ENCODE assay signal across 8 cellular contexts in genomic region chr5:52915176-52915875, GRCh38.
DNase-seq lines count a peak whose midpoint lies in the region; ATAC-seq and TF ChIP-seq lines count a peak whose summit lies in the region.

No MANE protein-coding gene starts in this region.

- peak; percentile 72 to 78 (median 76) for TF ChIP-seq CTCF in right lobe of liver (IDR thresholded peaks at IDR 0.05)

- no peak for TF ChIP-seq POLR2A in right lobe of liver (IDR thresholded peaks at IDR 0.05)

- no peaks in the 10 kb centered on the region for H4K20me1 ChIP-seq in BLaER1

- no peak overlapping the region for H3K27ac ChIP-seq in BLaER1
- H3K27ac ChIP-seq in right lobe of liver: peak overlapping the region in 1 of 3 donors; percentile 0

- H3K4me3 ChIP-seq in BLaER1: no peak overlapping the region
- H3K4me3 ChIP-seq in right lobe of liver: peak overlapping the region in 1 of 3 donors; percentile 24

- peak overlapping the region; percentile 10 for H3K4me2 ChIP-seq in BLaER1

- no peaks in the 10 kb centered on the region for H3K4me1 ChIP-seq in BLaER1
- H3K4me1 ChIP-seq in right lobe of liver: peaks cover 0 to 3% (median 0%) of the 10 kb centered on the region in 4 donors

- H3K9me3 ChIP-seq in BLaER1 (no peaks in the 10 kb centered on the region), right lobe of liver (no peaks in the 10 kb centered on the region)

- H3K27me3 ChIP-seq in BLaER1 (no peaks in the 10 kb centered on the region), right lobe of liver (no peaks in the 10 kb centered on the region)

- H3K36me3 ChIP-seq in BLaER1 (no peaks in the 10 kb centered on the region), right lobe of liver (peaks cover 0 to 13% (median 6%) of the 10 kb centered on the region in 4 donors)

- intact Hi-C loops in right lobe of liver (cut with DNase I): loop anchor here in 1 of 2 donors (10.0 kb wide), 1 partner anchor 131 kb away; the partner anchor contains the start of genes ITGA1 and PELO

- WGBS in right lobe of liver (ENCODE audit: insufficient coverage, low coverage, low lambda C conversion rate, missing lambda C conversion rate): 0% methylated on average over 4 of the region's 4 CpGs

- DNase-seq in NCI-H2227 treated with DMSO at 0.1 percent for 48 hours (lab: John Stamatoyannopoulos, UW): peak; percentile 64
- peak; percentile 87 for DNase-seq in dermis blood vessel endothelial cell
- DNase-seq in right lobe of liver: peak in 2 of 3 donors; percentile 24 to 61
- peak; percentile 21 for DNase-seq in stimulated activated CD8-positive, alpha-beta memory T cell treated with anti-CD3 and anti-CD28 coated beads, Interleukin-12 subunit alpha, Interleukin-12 subunit beta, amount 100 ng/mL, for 1 hour (ENCODE audit: low read depth)

- ATAC-seq in GM19025 (IDR thresholded peaks at IDR 0.05; ENCODE audit: low read depth, unreplicated experiment) (peak; percentile 95), HG03139 (IDR thresholded peaks at IDR 0.05; ENCODE audit: unreplicated experiment) (peak; percentile 99), right lobe of liver (peak; percentile 98 to 99 (median 98))
- ATAC-seq in activated CD4-positive, CD25-positive, alpha-beta regulatory T cell treated with anti-CD3 and anti-CD28 coated beads, Interleukin-2, amount 50 U/mL, for 24 hours: peak; percentile 73 to 81

- no peak overlapping the region for H3K9ac ChIP-seq in BLaER1

Comparison
In these comparisons a context has a peak if more than half of its experiments do, and no peak if none do; other contexts are left out.
1. DNase-seq: peak in every context shown above with its lines; median percentile 87 in dermis blood vessel endothelial cell; 64 in NCI-H2227 treated with DMSO at 0.1 percent for 48 hours; 42 in right lobe of liver; 21 in stimulated activated CD8-positive, alpha-beta memory T cell treated with anti-CD3 and anti-CD28 coated beads, Interleukin-12 subunit alpha, Interleukin-12 subunit beta, amount 100 ng/mL, for 1 hour.